Comparison of ENCODE assay signal across 8 cellular contexts in the genomic region with DNA sequence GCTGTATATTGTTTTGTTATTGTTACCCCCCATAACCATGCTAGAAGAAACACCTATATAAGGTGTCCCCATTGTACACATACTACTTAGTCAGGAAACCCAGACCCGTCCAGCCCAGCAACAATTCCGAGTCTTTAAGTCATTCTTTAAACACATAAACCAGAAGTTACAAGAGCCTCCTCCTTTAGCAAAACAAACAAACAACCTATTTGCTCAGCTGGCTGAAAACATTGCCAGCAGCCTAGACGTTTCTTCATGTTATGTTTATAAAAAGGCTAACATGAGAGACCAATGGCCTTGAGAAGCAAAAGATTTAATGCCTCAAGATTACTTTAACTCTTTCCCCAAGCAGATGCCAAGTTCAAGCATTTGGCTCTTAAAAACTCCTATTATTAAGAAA. TPM values are rescaled to one million over a fixed set of nuclear protein-coding genes. Genes with fewer than 3 reads are reported as not detected.
DNase-seq lines count a peak whose midpoint lies in the region; ATAC-seq and TF ChIP-seq lines count a peak whose summit lies in the region.

No MANE protein-coding gene starts in this region.

- POLR2A ChIA-PET in PC-9 (lab: Charles Lee; ENCODE audit: unreplicated experiment): no interaction called here

- H4K20me1 ChIP-seq in PC-9 (ENCODE audit: insufficient read depth): no peaks in the 10 kb centered on the region; the same call in 1 of the 2 replicates

- DNase-seq in DMS79 (lab: John Stamatoyannopoulos, UW) (peak; percentile 45), PC-9 (no peak), esophagus muscularis mucosa (ENCODE audit: extremely low spot score) (no peak), renal cortical epithelial cell (ENCODE audit: low read depth) (peak; percentile 53), NCI-H1092 (lab: John Stamatoyannopoulos, UW) (no peak), NCI-H345 treated with DMSO at 0.1 percent for 48 hours (lab: John Stamatoyannopoulos, UW; ENCODE audit: unreplicated experiment) (no peak)

- no peaks in the 10 kb centered on the region for H3K9me3 ChIP-seq in PC-9 (ENCODE audit: insufficient read depth, low read depth)
- no peaks in the 10 kb centered on the region for H3K9me3 ChIP-seq in esophagus muscularis mucosa

- H3K36me3 ChIP-seq in PC-9 (ENCODE audit: low read depth) (0 out of 2 replicates have a peak, but pooled peaks cover 3% of the 10 kb centered on the region), esophagus muscularis mucosa (peaks cover 0 to 3% (median 0%) of the 10 kb centered on the region in 4 donors)

- peak overlapping the region; percentile 95 for H3K4me2 ChIP-seq in PC-9

- H3K9me2 ChIP-seq in PC-9 (ENCODE audit: insufficient read depth): no peaks in the 10 kb centered on the region

- no peaks in the 10 kb centered on the region for H3K27me3 ChIP-seq in PC-9 (ENCODE audit: insufficient read depth, low read depth)
- H3K27me3 ChIP-seq in esophagus muscularis mucosa: no peaks in the 10 kb centered on the region

- H3K4me3 ChIP-seq in PC-9: peak overlapping the region; percentile 82; the same call in 1 of the 2 replicates
- H3K4me3 ChIP-seq in esophagus muscularis mucosa: peak overlapping the region in 1 of 4 donors; percentile 90

- no TSS peak for BruUV-seq in PC-9 (replicated peaks; lab: Mats Ljungman, UMichigan)

- TF ChIP-seq CTCF in PC-9 (conservative IDR thresholded peaks at IDR 0.05) (no peak), esophagus muscularis mucosa (IDR thresholded peaks at IDR 0.05) (no peak)

- H3K4me1 ChIP-seq in PC-9 (replicated peaks; ENCODE audit: insufficient read depth) (peaks cover 12% of the 10 kb centered on the region), esophagus muscularis mucosa (peaks cover 59 to 85% (median 82%) of the 10 kb centered on the region in 4 donors)

- no peak for ATAC-seq in GM19324 (IDR thresholded peaks at IDR 0.05; ENCODE audit: low FRiP score, unreplicated experiment)
- no peak for ATAC-seq in HG02571 (IDR thresholded peaks at IDR 0.05; ENCODE audit: unreplicated experiment)

- no peak for TF ChIP-seq POLR2A in esophagus muscularis mucosa (IDR thresholded peaks at IDR 0.05; ENCODE audit: low read depth)

- H3K79me2 ChIP-seq in PC-9 (ENCODE audit: low read depth): peaks cover 43% of the 10 kb centered on the region

- no peak overlapping the region; the same call in 1 of the 2 replicates for H3K27ac ChIP-seq in PC-9
- H3K27ac ChIP-seq in esophagus muscularis mucosa (replicated peaks in 1 of 4): peak overlapping the region; percentile 89 to 93 (median 92)

- no peak for TF ChIP-seq EP300 in esophagus muscularis mucosa (IDR thresholded peaks at IDR 0.05)

- CTCF ChIA-PET in PC-9 (lab: Charles Lee): no interaction called here

- peaks cover 10% of the 10 kb centered on the region for H3F3A ChIP-seq in PC-9 (ENCODE audit: insufficient read depth, low read depth)

- intact Hi-C loops in PC-9 (cut with micrococcal nuclease; ENCODE audit: unreplicated experiment): no loop called here
- intact Hi-C loops in esophagus muscularis mucosa (cut with DNase I): no loop called here

- no peak overlapping the region for H2AFZ ChIP-seq in PC-9

- WGBS in esophagus muscularis mucosa: 63% methylated on average over 3 of the region's 3 CpGs

RNA-seq across cellular contexts. Expression of a gene that starts 1.4 kb away (rescaled TPM):
- total RNA-seq in PC-9 (2021) (21.0 and 26.1 TPM in 2 replicates), esophagus muscularis mucosa (10 to 100 TPM; 32.0 to 77.2 (median 43.8) TPM), renal cortical epithelial cell (25.0 and 41.5 TPM in 2 replicates)

RNA-seq across cellular contexts. Expression of a gene that starts 1.4 kb away (rescaled TPM):
- total RNA-seq in PC-9 (2021) (17.4 and 17.9 TPM in 2 replicates), esophagus muscularis mucosa (10 to 100 TPM; 14.6 to 21.6 (median 19.4) TPM), renal cortical epithelial cell (8.7 and 14.5 TPM in 2 replicates)

Comparison
In these comparisons a context has a peak if more than half of its experiments do, and no peak if none do; other contexts are left out.
1. DNase-seq: peak in DMS79 (single experiment) and renal cortical epithelial cell (single experiment); none in PC-9 (0 of 2), esophagus muscularis mucosa (single experiment), NCI-H1092 (single experiment) and NCI-H345 treated with DMSO at 0.1 percent for 48 hours (single experiment).